ENCODE assay signal across 23 cellular contexts in genomic region chr3:54670269-54671000, GRCh38.
DNase-seq lines count a peak whose midpoint lies in the region; ATAC-seq and TF ChIP-seq lines count a peak whose summit lies in the region.
"Had no signal": no experiment of that assay in that cellular context is flagged by ENCODE, and none has a peak within 500 bp of the region (broad histone marks: within the 10 kb centered on the region; RNA-seq: fewer than 3 reads in every experiment).

No MANE protein-coding gene starts in this region.

- peak overlapping the region in 1 of 2 experiments; percentile 30; a peak in 1 of 5 replicates for H3K4me3 Mint-ChIP-seq in H9
- H3K4me3 Mint-ChIP-seq: activated CD4-positive, alpha-beta memory T cell treated with anti-CD3 and anti-CD28 coated beads, Interleukin-2, amount 10 ng/mL, durations not matched to agents 7 days and 5 days; activated naive CD8-positive, alpha-beta T cell; activated T-cell treated with anti-CD3 and anti-CD28 coated beads, Interleukin-2, amount 50 U/mL, for 4 hours; brain had no signal

- H3K4me1 ChIP-seq in H9 (ENCODE audit: insufficient read depth, low read length) = peaks cover 21% of the 10 kb centered on the region; the same call in 1 of the 2 replicates
- peaks cover 0 to 17% (median 5%) of the 10 kb centered on the region in 4 donors for H3K4me1 ChIP-seq in sigmoid colon
- H3K4me1 ChIP-seq: parathyroid adenoma had no signal

- H3K4me2 ChIP-seq in H9 (ENCODE audit: insufficient read depth, insufficient read length, low read length) = peak overlapping the region; percentile 1
- H3K4me2 ChIP-seq in neural cell (ENCODE audit: low read length) = no peak overlapping the region

- no peaks in the 10 kb centered on the region for H3K23me2 ChIP-seq in H9 (ENCODE audit: insufficient read length, low read depth, low read length, poor library complexity, severe bottlenecking)

- H3K18ac ChIP-seq in H9 (ENCODE audit: insufficient read length, low read depth, low read length) = no peak overlapping the region

- H4K20me1 ChIP-seq in H9 (ENCODE audit: control insufficient read depth, insufficient read depth, insufficient read length) (no peaks in the 10 kb centered on the region), neural cell (ENCODE audit: insufficient read depth) (no peaks in the 10 kb centered on the region)

- DNase-seq in H9 (peak; percentile 48), NCI-H2227 treated with DMSO at 0.1 percent for 48 hours (lab: John Stamatoyannopoulos, UW) (peak; percentile 80), brain microvascular endothelial cell (no peak), sigmoid colon (no peak), LoVo (ENCODE audit: low spot score) (no peak)
- no peak for DNase-seq in stimulated activated CD4-positive, alpha-beta T cell treated with anti-CD3 and anti-CD28 coated beads, Interleukin-2, amount 100 ng/mL, for 48 hours
- DNase-seq: activated CD4-positive, alpha-beta memory T cell treated with anti-CD3 and anti-CD28 coated beads, Interleukin-2, amount 10 ng/mL, durations not matched to agents 7 days and 5 days; activated T-cell treated with anti-CD3 and anti-CD28 coated beads, Interleukin-2, amount 50 U/mL, for 4 hours; COR-L47; dermis blood vessel endothelial cell; NCI-H1105 treated with DMSO at 0.1 percent for 48 hours; Right ventricle myocardium superior; stimulated activated CD8-positive, alpha-beta memory T cell treated with anti-CD3 and anti-CD28 coated beads, Interleukin-4, amount 100 ng/mL, for 48 hours; substantia nigra; T-helper 1 cell had no signal

- H2BK20ac ChIP-seq in H9 (ENCODE audit: low read depth, low read length, poor library complexity, severe bottlenecking) = no peak overlapping the region

- no peak overlapping the region for H3K14ac ChIP-seq in H9 (ENCODE audit: insufficient read depth, low read length)

- H3K27ac ChIP-seq in H9 (ENCODE audit: insufficient read length, low read depth, low read length) (no peak overlapping the region), neural cell (ENCODE audit: low read length) (peak overlapping the region; percentile 33), brain microvascular endothelial cell (no peak overlapping the region), sigmoid colon (no peak overlapping the region)
- H3K27ac ChIP-seq: epithelial cell of prostate, gastroesophageal sphincter, parathyroid adenoma had no signal

- peaks cover 0 to 5% (median 5%) of the 10 kb centered on the region in 3 experiments; a peak in 4 of 7 replicates for H3K36me3 Mint-ChIP-seq in H9 (ENCODE audit: insufficient read depth in 1 of 3, low read depth in 3 of 3)
- H3K36me3 Mint-ChIP-seq: activated naive CD8-positive, alpha-beta T cell; brain had no signal

- peaks cover 55 to 73% of the 10 kb centered on the region in 2 experiments for H3K4me1 Mint-ChIP-seq in H9
- H3K4me1 Mint-ChIP-seq: activated CD4-positive, alpha-beta memory T cell treated with anti-CD3 and anti-CD28 coated beads, Interleukin-2, amount 10 ng/mL, durations not matched to agents 7 days and 5 days had no signal

- H4K5ac ChIP-seq in H9 (ENCODE audit: insufficient read length, low read depth, low read length) = no peak overlapping the region

- H3K36me3 ChIP-seq in neural cell (ENCODE audit: insufficient read depth, low read length) = no peaks in the 10 kb centered on the region
- no peaks in the 10 kb centered on the region for H3K36me3 ChIP-seq in brain microvascular endothelial cell (replicated peaks)
- H3K36me3 ChIP-seq in sigmoid colon = no peaks in the 10 kb centered on the region
- H3K36me3 ChIP-seq: gastroesophageal sphincter had no signal

- H3K9ac ChIP-seq in H9 (ENCODE audit: extremely low read depth, insufficient read length, low read length) (no peak overlapping the region), neural cell (ENCODE audit: low read length) (no peak overlapping the region)
- H3K9ac ChIP-seq: parathyroid adenoma had no signal

- H2AFZ ChIP-seq in H9 (ENCODE audit: low read length) (no peak overlapping the region), neural cell (ENCODE audit: low read depth, low read length) (no peak overlapping the region)
- H2AFZ ChIP-seq: parathyroid adenoma had no signal

- peak; percentile 68 for ATAC-seq in esophagus mucosa
- ATAC-seq: activated T-cell treated with anti-CD3 and anti-CD28 coated beads, Interleukin-2, amount 50 U/mL, for 4 hours; gastroesophageal sphincter had no signal

- peak overlapping the region in 2 of 3 experiments; percentile 13 to 86; a peak in 2 of 7 replicates for H3K27ac Mint-ChIP-seq in H9
- H3K27ac Mint-ChIP-seq: activated CD4-positive, alpha-beta memory T cell treated with anti-CD3 and anti-CD28 coated beads, Interleukin-2, amount 10 ng/mL, durations not matched to agents 7 days and 5 days; activated naive CD8-positive, alpha-beta T cell had no signal

- no peak overlapping the region for H4K8ac ChIP-seq in H9 (replicated peaks; ENCODE audit: insufficient read length, low read depth, low read length)

- no peaks in the 10 kb centered on the region for H3F3A ChIP-seq in neural cell (ENCODE audit: insufficient read depth, low read length, poor library complexity, severe bottlenecking)

- H3K9me3 ChIP-seq in H9 (ENCODE audit: control insufficient read depth, low read depth, low read length) = no peaks in the 10 kb centered on the region
- H3K9me3 ChIP-seq in neural cell (ENCODE audit: low read length) = no peaks in the 10 kb centered on the region
- H3K9me3 ChIP-seq in sigmoid colon = no peaks in the 10 kb centered on the region
- H3K9me3 ChIP-seq: gastroesophageal sphincter had no signal

- no peak overlapping the region for H3K56ac ChIP-seq in H9 (ENCODE audit: insufficient read length, low read depth, low read length)

- H3K27me3 ChIP-seq in H9 (ENCODE audit: insufficient read depth, low read length) (no peaks in the 10 kb centered on the region), neural cell (ENCODE audit: insufficient read depth, low read depth, low read length) (no peaks in the 10 kb centered on the region), brain microvascular endothelial cell (replicated peaks) (no peaks in the 10 kb centered on the region), sigmoid colon (no peaks in the 10 kb centered on the region)
- H3K27me3 ChIP-seq: gastroesophageal sphincter had no signal

- no peak overlapping the region for H3K4ac ChIP-seq in H9 (ENCODE audit: low read depth, low read length)

- no peak overlapping the region for H2BK120ac ChIP-seq in H9 (ENCODE audit: low read depth, low read length, poor library complexity, severe bottlenecking)

- intact Hi-C loops in sigmoid colon (cut with DNase I) = no loop called here

- no peak overlapping the region for H3K23ac ChIP-seq in H9 (ENCODE audit: insufficient read length, low read depth, low read length)

- H3K27me3 Mint-ChIP-seq in H9 (ENCODE audit: low read depth) = no peaks in the 10 kb centered on the region
- H3K27me3 Mint-ChIP-seq: activated CD4-positive, alpha-beta memory T cell treated with anti-CD3 and anti-CD28 coated beads, Interleukin-2, amount 10 ng/mL, durations not matched to agents 7 days and 5 days had no signal

- no peak overlapping the region for H3T11ph ChIP-seq in H9 (ENCODE audit: low read length)

- H2BK5ac ChIP-seq in H9 (ENCODE audit: insufficient read length, low read length) = no peak overlapping the region

- H3K9me2 ChIP-seq in neural cell (ENCODE audit: insufficient read depth, low read length) = no peaks in the 10 kb centered on the region

- H2BK12ac ChIP-seq in H9 (ENCODE audit: insufficient read length, low read depth, low read length) = no peak overlapping the region

- in situ Hi-C loops in brain microvascular endothelial cell (cut with HindIII; ENCODE audit: low pct_ligation_motif_present, low sequenced_read_pairs) = no loop called here

- peak; percentile 14 for TF ChIP-seq EP300 in neural cell (conservative IDR thresholded peaks at IDR 0.05; ENCODE audit: poor library complexity, severe bottlenecking)
- no peak for TF ChIP-seq EP300 in sigmoid colon (IDR thresholded peaks at IDR 0.05)

- TF ChIP-seq RAD21 in neural cell (conservative IDR thresholded peaks at IDR 0.05) = no peak

- H3K9me3 Mint-ChIP-seq in H9 = peaks cover 0 to 2% of the 10 kb centered on the region in 2 experiments; a peak in 1 of 5 replicates

- H4K91ac ChIP-seq in H9 (ENCODE audit: insufficient read length, low read depth, low read length) = no peak overlapping the region

- no CpG with 5 or more reads among the region's 8 CpGs for WGBS in H9 (ENCODE audit: extremely low coverage, insufficient read length, low lambda C conversion rate)
- WGBS in sigmoid colon, 2 donors = 24 to 53% methylated on average over 8 of the region's 8 CpGs

- TF ChIP-seq CTCF in H9 (conservative IDR thresholded peaks at IDR 0.05) (no peak; the same call in 2 of the 3 replicates), neural cell (IDR thresholded peaks at IDR 0.05; ENCODE audit: poor library complexity, severe bottlenecking) (peak; percentile 42), brain microvascular endothelial cell (IDR thresholded peaks at IDR 0.05; ENCODE audit: low read depth, low read length, missing control alignments) (no peak), sigmoid colon (IDR thresholded peaks at IDR 0.05) (no peak)

- no peak overlapping the region for H2AK5ac ChIP-seq in H9 (ENCODE audit: insufficient read length, low read length)

- H3K79me2 ChIP-seq in H9 (ENCODE audit: insufficient read depth, low read length) = no peaks in the 10 kb centered on the region
- no peaks in the 10 kb centered on the region for H3K79me2 ChIP-seq in neural cell (replicated peaks; ENCODE audit: insufficient read depth, low read length)
- H3K79me2 ChIP-seq: parathyroid adenoma had no signal

- no peak for TF ChIP-seq POLR2A in sigmoid colon (IDR thresholded peaks at IDR 0.05)

- H3K4me3 ChIP-seq in neural cell (ENCODE audit: low read length) (no peak overlapping the region), brain microvascular endothelial cell (ENCODE audit: low read depth, low read length) (no peak overlapping the region), sigmoid colon (no peak overlapping the region)
- H3K4me3 ChIP-seq: gastroesophageal sphincter, skin epidermis had no signal

- no peak overlapping the region for H2BK15ac ChIP-seq in H9 (ENCODE audit: low read depth, low read length)

- no peaks in the 10 kb centered on the region for H3K79me1 ChIP-seq in H9 (ENCODE audit: insufficient read depth, low read depth, low read length, poor library complexity, severe bottlenecking)

TF ChIP-seq in neural cell, 6 proteins besides CTCF, POLR2A, EP300 and RAD21 (continues in another document):
- no peak for TF ChIP-seq MXI1 (conservative IDR thresholded peaks at IDR 0.05; ENCODE audit: poor library complexity, severe bottlenecking)
- TF ChIP-seq POLR2AphosphoS5 (IDR thresholded peaks at IDR 0.05) = peak; percentile 65

Comparison
In these comparisons a context has a peak if more than half of its experiments do, and no peak if none do; other contexts are left out.
1. DNase-seq: peak in H9 (single experiment) and NCI-H2227 treated with DMSO at 0.1 percent for 48 hours (single experiment); none in brain microvascular endothelial cell (single experiment), sigmoid colon (single experiment), stimulated activated CD4-positive, alpha-beta T cell treated with anti-CD3 and anti-CD28 coated beads, Interleukin-2, amount 100 ng/mL, for 48 hours (0 of 2) and LoVo (single experiment).